Comparison of ENCODE assay signal across 1 cellular context in the genomic region with DNA sequence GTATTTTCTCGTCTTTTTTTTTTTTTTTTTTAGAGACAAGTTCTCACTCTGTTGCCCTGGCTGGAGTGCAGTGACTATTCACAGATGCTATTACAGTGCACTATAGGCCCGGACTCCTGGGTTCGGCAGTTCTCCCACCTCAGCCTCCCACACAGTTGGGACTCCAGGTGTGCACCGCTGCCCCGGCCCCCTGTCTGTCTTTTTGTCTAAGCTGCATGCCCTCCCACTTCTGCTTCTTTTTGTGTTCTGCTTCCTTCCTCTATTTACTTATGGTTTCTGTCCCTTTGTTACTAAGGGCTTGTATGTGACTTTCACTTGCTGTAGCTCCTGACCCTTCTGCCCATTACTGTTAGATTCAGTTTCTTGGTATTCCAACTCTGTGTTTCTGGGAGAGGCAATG.
TF ChIP-seq lines count a peak whose summit lies in the region.

No MANE protein-coding gene starts in this region.

TF ChIP-seq in HepG2, 621 proteins besides CTCF, POLR2A, EP300 and RAD21:
- no peak for TF ChIP-seq MIER2 (CRISPR knock-in tag; IDR thresholded peaks at IDR 0.05)
- TF ChIP-seq ZNF616 (CRISPR knock-in tag; IDR thresholded peaks at IDR 0.05; ENCODE audit: low read depth): no peak
- TF ChIP-seq, protein P1, sequence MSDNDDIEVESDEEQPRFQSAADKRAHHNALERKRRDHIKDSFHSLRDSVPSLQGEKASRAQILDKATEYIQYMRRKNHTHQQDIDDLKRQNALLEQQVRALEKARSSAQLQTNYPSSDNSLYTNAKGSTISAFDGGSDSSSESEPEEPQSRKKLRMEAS (IDR thresholded peaks at IDR 0.05): no peak
